27 cellular contexts compared by ENCODE assay signal in the genomic region with DNA sequence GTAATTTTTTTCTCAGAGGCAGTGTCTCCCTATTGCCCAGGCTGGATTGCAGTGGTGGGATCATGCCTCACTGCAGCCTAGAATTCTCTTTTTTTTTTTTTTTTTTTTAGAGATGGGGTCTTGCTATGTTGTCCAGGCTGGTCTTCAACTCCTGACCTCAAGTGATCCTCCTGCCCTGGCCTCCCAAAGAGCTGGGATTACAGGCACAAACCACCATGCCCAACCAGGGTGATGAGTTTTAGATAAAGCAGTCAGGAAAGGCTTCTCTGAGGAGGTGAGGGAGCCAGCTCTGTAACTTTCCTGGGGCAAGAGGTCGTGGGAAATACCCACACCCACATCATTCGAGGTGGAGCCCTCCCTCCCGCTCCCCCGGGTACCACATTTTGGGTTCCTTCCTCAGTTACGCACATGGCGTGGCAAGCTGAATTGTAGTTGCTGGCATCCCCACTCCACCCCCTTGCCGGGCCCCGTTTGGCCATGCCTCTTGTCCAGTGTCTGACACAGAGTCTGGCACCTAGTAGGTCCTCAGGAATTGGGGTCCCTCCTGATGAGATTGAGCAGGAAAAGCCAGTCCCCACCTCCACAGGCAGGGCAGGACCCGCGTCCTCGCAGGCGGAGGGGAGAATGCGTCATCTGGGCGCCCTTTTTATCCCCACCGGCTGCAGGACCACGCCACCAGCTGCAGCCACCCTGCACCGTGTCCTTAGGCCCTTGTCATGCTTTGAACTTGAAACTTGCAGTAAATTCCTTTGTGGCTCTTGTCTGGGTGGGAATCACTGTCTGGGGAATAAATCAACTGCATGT.
"Had no signal": no experiment of that assay in that cellular context is flagged by ENCODE, and none has a peak within 500 bp of the region (broad histone marks: within the 10 kb centered on the region; RNA-seq: fewer than 3 reads in every experiment).

No MANE protein-coding gene starts in this region.

- H3K4me2 ChIP-seq: hepatocyte, neural progenitor cell had no signal

- DNase-seq: dorsolateral prefrontal cortex; effector CD8-positive, alpha-beta T cell; endodermal cell; foreskin fibroblast; gastrocnemius medialis; head of caudate nucleus; kidney; left lung; mesendoderm; midbrain; naive thymus-derived CD4-positive, alpha-beta T cell; sigmoid colon; spleen; stimulated activated CD4-positive, alpha-beta T cell treated with anti-CD3 and anti-CD28 coated beads, Interleukin-4, amount 100 ng/mL, for 4 hours; stimulated activated naive CD8-positive, alpha-beta T cell treated with anti-CD3 and anti-CD28 coated beads, Interleukin-15, Interleukin-2, amounts not matched to agents 100 U/mL and 50 U/mL, for 24 hours; substantia nigra; testis; tibial artery had no signal

- H3K4me1 ChIP-seq: gastrocnemius medialis, left lung, neural progenitor cell, prostate gland, right atrium auricular region, sigmoid colon, spleen, testis, tibial artery had no signal

- H3K9ac ChIP-seq: neural progenitor cell had no signal

- ATAC-seq: esophagus mucosa; gastrocnemius medialis; left lung; naive thymus-derived CD4-positive, alpha-beta T cell; stimulated activated memory B cell treated with anti-CD40 and anti-IgM and Interleukin-4, amounts not matched to agents 10 μg/mL and 1 μg/mL and 100 μg/mL, for 72 hours; stimulated activated naive CD8-positive, alpha-beta T cell treated with anti-CD3 and anti-CD28 coated beads, Interleukin-15, Interleukin-2, amounts not matched to agents 100 U/mL and 50 U/mL, for 24 hours had no signal

- H3K27ac ChIP-seq: epithelial cell of prostate, gastrocnemius medialis, hepatocyte, left lung, neural progenitor cell, prostate gland, right atrium auricular region, sigmoid colon, skin epidermis, spleen, testis, tibial artery had no signal

- H2AFZ ChIP-seq: hepatocyte, neural progenitor cell had no signal

- FAIRE-seq: colon, kidney had no signal

- H3K4me3 ChIP-seq: dorsolateral prefrontal cortex, gastrocnemius medialis, hepatocyte, left lung, neural progenitor cell, prostate gland, right atrium auricular region, sigmoid colon, skin epidermis, spleen, testis, tibial artery had no signal

- H3K27me3 ChIP-seq: dorsolateral prefrontal cortex, gastrocnemius medialis, hepatocyte, left lung, neural progenitor cell, right atrium auricular region, sigmoid colon, spleen, testis, tibial artery had no signal

- H3K36me3 ChIP-seq: left lung, neural progenitor cell, prostate gland, right atrium auricular region had no signal

- H3K9me3 ChIP-seq: gastrocnemius medialis, left lung, prostate gland, right atrium auricular region, sigmoid colon, spleen, testis, tibial artery had no signal

- H3K79me2 ChIP-seq: hepatocyte had no signal
